In genomic region chr6:34142599-34142998, GRCh38 we compare ENCODE assay signal across 2 cellular contexts.
TF ChIP-seq lines count a peak whose summit lies in the region.

No MANE protein-coding gene starts in this region.

TF ChIP-seq in GM23338, 12 proteins besides CTCF, POLR2A, EP300 and RAD21 (continued from another document):
- TF ChIP-seq, protein P1, sequence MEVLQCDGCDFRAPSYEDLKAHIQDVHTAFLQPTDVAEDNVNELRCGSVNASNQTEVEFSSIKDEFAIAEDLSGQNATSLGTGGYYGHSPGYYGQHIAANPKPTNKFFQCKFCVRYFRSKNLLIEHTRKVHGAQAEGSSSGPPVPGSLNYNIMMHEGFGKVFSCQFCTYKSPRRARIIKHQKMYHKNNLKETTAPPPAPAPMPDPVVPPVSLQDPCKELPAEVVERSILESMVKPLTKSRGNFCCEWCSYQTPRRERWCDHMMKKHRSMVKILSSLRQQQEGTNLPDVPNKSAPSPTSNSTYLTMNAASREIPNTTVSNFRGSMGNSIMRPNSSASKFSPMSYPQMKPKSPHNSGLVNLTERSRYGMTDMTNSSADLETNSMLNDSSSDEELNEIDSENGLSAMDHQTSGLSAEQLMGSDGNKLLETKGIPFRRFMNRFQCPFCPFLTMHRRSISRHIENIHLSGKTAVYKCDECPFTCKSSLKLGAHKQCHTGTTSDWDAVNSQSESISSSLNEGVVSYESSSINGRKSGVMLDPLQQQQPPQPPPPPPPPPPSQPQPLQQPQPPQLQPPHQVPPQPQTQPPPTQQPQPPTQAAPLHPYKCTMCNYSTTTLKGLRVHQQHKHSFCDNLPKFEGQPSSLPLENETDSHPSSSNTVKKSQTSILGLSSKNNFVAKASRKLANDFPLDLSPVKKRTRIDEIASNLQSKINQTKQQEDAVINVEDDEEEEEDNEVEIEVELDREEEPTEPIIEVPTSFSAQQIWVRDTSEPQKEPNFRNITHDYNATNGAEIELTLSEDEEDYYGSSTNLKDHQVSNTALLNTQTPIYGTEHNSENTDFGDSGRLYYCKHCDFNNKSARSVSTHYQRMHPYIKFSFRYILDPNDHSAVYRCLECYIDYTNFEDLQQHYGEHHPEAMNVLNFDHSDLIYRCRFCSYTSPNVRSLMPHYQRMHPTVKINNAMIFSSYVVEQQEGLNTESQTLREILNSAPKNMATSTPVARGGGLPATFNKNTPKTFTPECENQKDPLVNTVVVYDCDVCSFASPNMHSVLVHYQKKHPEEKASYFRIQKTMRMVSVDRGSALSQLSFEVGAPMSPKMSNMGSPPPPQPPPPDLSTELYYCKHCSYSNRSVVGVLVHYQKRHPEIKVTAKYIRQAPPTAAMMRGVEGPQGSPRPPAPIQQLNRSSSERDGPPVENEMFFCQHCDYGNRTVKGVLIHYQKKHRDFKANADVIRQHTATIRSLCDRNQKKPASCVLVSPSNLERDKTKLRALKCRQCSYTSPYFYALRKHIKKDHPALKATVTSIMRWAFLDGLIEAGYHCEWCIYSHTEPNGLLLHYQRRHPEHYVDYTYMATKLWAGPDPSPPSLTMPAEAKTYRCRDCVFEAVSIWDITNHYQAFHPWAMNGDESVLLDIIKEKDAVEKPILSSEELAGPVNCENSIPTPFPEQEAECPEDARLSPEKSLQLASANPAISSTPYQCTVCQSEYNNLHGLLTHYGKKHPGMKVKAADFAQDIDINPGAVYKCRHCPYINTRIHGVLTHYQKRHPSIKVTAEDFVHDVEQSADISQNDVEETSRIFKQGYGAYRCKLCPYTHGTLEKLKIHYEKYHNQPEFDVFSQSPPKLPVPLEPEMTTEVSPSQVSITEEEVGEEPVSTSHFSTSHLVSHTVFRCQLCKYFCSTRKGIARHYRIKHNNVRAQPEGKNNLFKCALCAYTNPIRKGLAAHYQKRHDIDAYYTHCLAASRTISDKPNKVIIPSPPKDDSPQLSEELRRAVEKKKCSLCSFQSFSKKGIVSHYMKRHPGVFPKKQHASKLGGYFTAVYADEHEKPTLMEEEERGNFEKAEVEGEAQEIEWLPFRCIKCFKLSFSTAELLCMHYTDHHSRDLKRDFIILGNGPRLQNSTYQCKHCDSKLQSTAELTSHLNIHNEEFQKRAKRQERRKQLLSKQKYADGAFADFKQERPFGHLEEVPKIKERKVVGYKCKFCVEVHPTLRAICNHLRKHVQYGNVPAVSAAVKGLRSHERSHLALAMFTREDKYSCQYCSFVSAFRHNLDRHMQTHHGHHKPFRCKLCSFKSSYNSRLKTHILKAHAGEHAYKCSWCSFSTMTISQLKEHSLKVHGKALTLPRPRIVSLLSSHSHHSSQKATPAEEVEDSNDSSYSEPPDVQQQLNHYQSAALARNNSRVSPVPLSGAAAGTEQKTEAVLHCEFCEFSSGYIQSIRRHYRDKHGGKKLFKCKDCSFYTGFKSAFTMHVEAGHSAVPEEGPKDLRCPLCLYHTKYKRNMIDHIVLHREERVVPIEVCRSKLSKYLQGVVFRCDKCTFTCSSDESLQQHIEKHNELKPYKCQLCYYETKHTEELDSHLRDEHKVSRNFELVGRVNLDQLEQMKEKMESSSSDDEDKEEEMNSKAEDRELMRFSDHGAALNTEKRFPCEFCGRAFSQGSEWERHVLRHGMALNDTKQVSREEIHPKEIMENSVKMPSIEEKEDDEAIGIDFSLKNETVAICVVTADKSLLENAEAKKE (CRISPR knock-in tag; IDR thresholded peaks at IDR 0.05) = no peak
- TF ChIP-seq ZNF331 (CRISPR knock-in tag; IDR thresholded peaks at IDR 0.05; ENCODE audit: low read depth) = no peak
- no peak for TF ChIP-seq JUNB (IDR thresholded peaks at IDR 0.05; ENCODE audit: unreplicated experiment)
- no peak for TF ChIP-seq POLR2AphosphoS5 (IDR thresholded peaks at IDR 0.05; ENCODE audit: low read depth)
- no peak for TF ChIP-seq EZH2 (IDR thresholded peaks at IDR 0.05; ENCODE audit: low read depth, unreplicated experiment)

TF ChIP-seq in K562, 482 proteins besides CTCF, POLR2A, EP300 and RAD21:
- TF ChIP-seq RBM14 (IDR thresholded peaks at IDR 0.05; ENCODE audit: borderline replicate concordance, insufficient read depth, low read depth, low read length) (no peak), TRIM24 (IDR thresholded peaks at IDR 0.05) (no peak), JUN (IDR thresholded peaks at IDR 0.05; ENCODE audit: borderline replicate concordance, low read depth, low read length) (no peak), JUN (CRISPR knock-in tag; IDR thresholded peaks at IDR 0.05; ENCODE audit: borderline replicate concordance) (no peak), SREBF1 (IDR thresholded peaks at IDR 0.05; ENCODE audit: borderline replicate concordance, low read depth, low read length) (no peak), ZNF146 (CRISPR knock-in tag; IDR thresholded peaks at IDR 0.05; ENCODE audit: unreplicated experiment) (no peak), MEF2A (IDR thresholded peaks at IDR 0.05; ENCODE audit: control insufficient read depth, low read depth, low read length) (no peak), HNRNPK (IDR thresholded peaks at IDR 0.05; ENCODE audit: low read depth, low read length, poor library complexity, severe bottlenecking) (no peak), SIN3A (IDR thresholded peaks at IDR 0.05; ENCODE audit: borderline replicate concordance in 2 of 2, control insufficient read depth in 1 of 2, low read depth in 2 of 2, low read length in 2 of 2) (no peak), NRF1 (conservative IDR thresholded peaks at IDR 0.05 in 1 of 2, IDR thresholded peaks at IDR 0.05 in 1 of 2) (peak in 1 of 2 experiments; percentile 33; a peak in 1 of 4 replicates), HDAC3 (IDR thresholded peaks at IDR 0.05; ENCODE audit: borderline replicate concordance, partially characterized antibody) (no peak), ZNF263 (CRISPR knock-in tag; IDR thresholded peaks at IDR 0.05; ENCODE audit: borderline replicate concordance) (peak; percentile 73), ZNF740 (CRISPR knock-in tag; IDR thresholded peaks at IDR 0.05) (peak; percentile 72; the same call in 1 of the 2 replicates), ZNF740 (tag; IDR thresholded peaks at IDR 0.05) (0 out of 4 replicates have a peak, but pooled peaks of 1 of the 2 experiments have one; percentile 13), ZNF589 (CRISPR knock-in tag; IDR thresholded peaks at IDR 0.05; ENCODE audit: low read depth) (no peak)
- TF ChIP-seq, protein P2, sequence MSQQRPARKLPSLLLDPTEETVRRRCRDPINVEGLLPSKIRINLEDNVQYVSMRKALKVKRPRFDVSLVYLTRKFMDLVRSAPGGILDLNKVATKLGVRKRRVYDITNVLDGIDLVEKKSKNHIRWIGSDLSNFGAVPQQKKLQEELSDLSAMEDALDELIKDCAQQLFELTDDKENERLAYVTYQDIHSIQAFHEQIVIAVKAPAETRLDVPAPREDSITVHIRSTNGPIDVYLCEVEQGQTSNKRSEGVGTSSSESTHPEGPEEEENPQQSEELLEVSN (IDR thresholded peaks at IDR 0.05; ENCODE audit: borderline replicate concordance in 1 of 2, extremely low read depth in 1 of 2, insufficient read depth in 1 of 2, insufficient read length in 1 of 2, low read depth in 1 of 2, low read length in 1 of 2, poor library complexity in 1 of 2, severe bottlenecking in 1 of 2) = peak in 1 of 2 experiments; percentile 10
